ENCODE assay signal across 1 cellular context in the genomic region with DNA sequence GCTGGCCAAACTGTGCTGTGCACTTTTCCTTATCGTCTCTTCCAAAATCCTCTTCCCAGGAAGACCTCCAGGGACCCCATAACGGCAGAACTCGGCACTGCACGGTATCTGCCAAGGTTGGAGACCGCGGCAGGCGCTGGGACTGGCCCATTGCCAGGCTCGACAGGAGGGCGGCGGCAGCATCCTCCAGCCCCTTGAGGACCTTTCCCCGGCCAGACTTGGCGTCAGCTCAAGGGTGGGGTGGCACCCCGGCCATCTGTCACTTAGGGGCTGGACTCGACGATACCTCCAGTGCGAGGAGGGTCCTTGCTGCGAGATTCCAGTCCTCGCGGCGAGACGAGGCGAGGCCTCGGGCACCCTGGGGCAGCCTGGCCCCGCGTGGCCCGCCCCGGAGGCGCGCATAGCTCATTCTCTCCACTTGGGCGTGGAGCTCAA.
TF ChIP-seq lines count a peak whose summit lies in the region.

No MANE protein-coding gene starts in this region.

TF ChIP-seq in HepG2, 621 proteins besides CTCF, POLR2A, EP300 and RAD21 (continued from another document and continues in another):
- TF ChIP-seq, protein P1, sequence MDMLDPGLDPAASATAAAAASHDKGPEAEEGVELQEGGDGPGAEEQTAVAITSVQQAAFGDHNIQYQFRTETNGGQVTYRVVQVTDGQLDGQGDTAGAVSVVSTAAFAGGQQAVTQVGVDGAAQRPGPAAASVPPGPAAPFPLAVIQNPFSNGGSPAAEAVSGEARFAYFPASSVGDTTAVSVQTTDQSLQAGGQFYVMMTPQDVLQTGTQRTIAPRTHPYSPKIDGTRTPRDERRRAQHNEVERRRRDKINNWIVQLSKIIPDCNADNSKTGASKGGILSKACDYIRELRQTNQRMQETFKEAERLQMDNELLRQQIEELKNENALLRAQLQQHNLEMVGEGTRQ (IDR thresholded peaks at IDR 0.05; ENCODE audit: low read depth, low read length), result no peak
- TF ChIP-seq, protein P1 (CRISPR knock-in tag; IDR thresholded peaks at IDR 0.05; ENCODE audit: borderline replicate concordance), result no peak
- TF ChIP-seq CBFB (CRISPR knock-in tag; IDR thresholded peaks at IDR 0.05) (no peak; the same call in 1 of the 2 replicates), ZNF382 (CRISPR knock-in tag; IDR thresholded peaks at IDR 0.05; ENCODE audit: borderline replicate concordance) (no peak), BRD4 (CRISPR knock-in tag; IDR thresholded peaks at IDR 0.05) (0 out of 2 replicates have a peak, but pooled peaks have one; percentile 20), ZNF484 (CRISPR knock-in tag; IDR thresholded peaks at IDR 0.05; ENCODE audit: borderline replicate concordance, low read depth) (no peak), ZNF570 (CRISPR knock-in tag; IDR thresholded peaks at IDR 0.05; ENCODE audit: borderline replicate concordance) (no peak), ZNF552 (CRISPR knock-in tag; IDR thresholded peaks at IDR 0.05; ENCODE audit: borderline replicate concordance) (0 out of 2 replicates have a peak, but pooled peaks have one; percentile 19), ZC3H13 (CRISPR knock-in tag; IDR thresholded peaks at IDR 0.05) (0 out of 2 replicates have a peak, but pooled peaks have one; percentile 49), SALL2 (CRISPR knock-in tag; IDR thresholded peaks at IDR 0.05) (no peak), ZNF562 (CRISPR knock-in tag; IDR thresholded peaks at IDR 0.05; ENCODE audit: borderline replicate concordance) (no peak), ZNF607 (CRISPR knock-in tag; IDR thresholded peaks at IDR 0.05; ENCODE audit: borderline replicate concordance) (no peak), CREM (IDR thresholded peaks at IDR 0.05) (no peak), CREM (CRISPR knock-in tag; IDR thresholded peaks at IDR 0.05) (no peak), BORCS8-MEF2B (CRISPR knock-in tag; IDR thresholded peaks at IDR 0.05) (no peak), GTF2F1 (IDR thresholded peaks at IDR 0.05; ENCODE audit: low read length) (no peak), ZMYM2 (CRISPR knock-in tag; IDR thresholded peaks at IDR 0.05) (no peak), ELF1 (CRISPR knock-in tag; IDR thresholded peaks at IDR 0.05) (no peak), ZNF550 (CRISPR knock-in tag; IDR thresholded peaks at IDR 0.05; ENCODE audit: borderline replicate concordance) (no peak), ZKSCAN1 (IDR thresholded peaks at IDR 0.05; ENCODE audit: low read length) (no peak), CHCHD3 (CRISPR knock-in tag; IDR thresholded peaks at IDR 0.05) (no peak), ZNF577 (CRISPR knock-in tag; IDR thresholded peaks at IDR 0.05; ENCODE audit: borderline replicate concordance, low read depth) (no peak), FOXK2 (IDR thresholded peaks at IDR 0.05) (no peak), ZNF709 (CRISPR knock-in tag; IDR thresholded peaks at IDR 0.05) (no peak), ZNF792 (CRISPR knock-in tag; IDR thresholded peaks at IDR 0.05) (no peak), ZNF430 (CRISPR knock-in tag; IDR thresholded peaks at IDR 0.05) (no peak), ZNF619 (CRISPR knock-in tag; IDR thresholded peaks at IDR 0.05) (no peak), ZNF83 (CRISPR knock-in tag; IDR thresholded peaks at IDR 0.05; ENCODE audit: borderline replicate concordance) (no peak), THYN1 (CRISPR knock-in tag; IDR thresholded peaks at IDR 0.05; ENCODE audit: borderline replicate concordance, low read depth) (no peak), HNRNPUL1 (IDR thresholded peaks at IDR 0.05; ENCODE audit: low read depth, low read length) (no peak), HDAC2 (CRISPR knock-in tag; IDR thresholded peaks at IDR 0.05) (no peak), GTF3A (CRISPR knock-in tag; conservative IDR thresholded peaks at IDR 0.05) (no peak), HIVEP1 (CRISPR knock-in tag; IDR thresholded peaks at IDR 0.05) (no peak), ZNF3 (CRISPR knock-in tag; IDR thresholded peaks at IDR 0.05) (no peak), ARNT (IDR thresholded peaks at IDR 0.05) (no peak), SAP130 (CRISPR knock-in tag; IDR thresholded peaks at IDR 0.05; ENCODE audit: low read depth) (no peak; the same call in 1 of the 2 replicates), FOXA1 (IDR thresholded peaks at IDR 0.05) (no peak), FOXA1 (CRISPR knock-in tag; IDR thresholded peaks at IDR 0.05) (no peak)
- TF ChIP-seq, protein P2, sequence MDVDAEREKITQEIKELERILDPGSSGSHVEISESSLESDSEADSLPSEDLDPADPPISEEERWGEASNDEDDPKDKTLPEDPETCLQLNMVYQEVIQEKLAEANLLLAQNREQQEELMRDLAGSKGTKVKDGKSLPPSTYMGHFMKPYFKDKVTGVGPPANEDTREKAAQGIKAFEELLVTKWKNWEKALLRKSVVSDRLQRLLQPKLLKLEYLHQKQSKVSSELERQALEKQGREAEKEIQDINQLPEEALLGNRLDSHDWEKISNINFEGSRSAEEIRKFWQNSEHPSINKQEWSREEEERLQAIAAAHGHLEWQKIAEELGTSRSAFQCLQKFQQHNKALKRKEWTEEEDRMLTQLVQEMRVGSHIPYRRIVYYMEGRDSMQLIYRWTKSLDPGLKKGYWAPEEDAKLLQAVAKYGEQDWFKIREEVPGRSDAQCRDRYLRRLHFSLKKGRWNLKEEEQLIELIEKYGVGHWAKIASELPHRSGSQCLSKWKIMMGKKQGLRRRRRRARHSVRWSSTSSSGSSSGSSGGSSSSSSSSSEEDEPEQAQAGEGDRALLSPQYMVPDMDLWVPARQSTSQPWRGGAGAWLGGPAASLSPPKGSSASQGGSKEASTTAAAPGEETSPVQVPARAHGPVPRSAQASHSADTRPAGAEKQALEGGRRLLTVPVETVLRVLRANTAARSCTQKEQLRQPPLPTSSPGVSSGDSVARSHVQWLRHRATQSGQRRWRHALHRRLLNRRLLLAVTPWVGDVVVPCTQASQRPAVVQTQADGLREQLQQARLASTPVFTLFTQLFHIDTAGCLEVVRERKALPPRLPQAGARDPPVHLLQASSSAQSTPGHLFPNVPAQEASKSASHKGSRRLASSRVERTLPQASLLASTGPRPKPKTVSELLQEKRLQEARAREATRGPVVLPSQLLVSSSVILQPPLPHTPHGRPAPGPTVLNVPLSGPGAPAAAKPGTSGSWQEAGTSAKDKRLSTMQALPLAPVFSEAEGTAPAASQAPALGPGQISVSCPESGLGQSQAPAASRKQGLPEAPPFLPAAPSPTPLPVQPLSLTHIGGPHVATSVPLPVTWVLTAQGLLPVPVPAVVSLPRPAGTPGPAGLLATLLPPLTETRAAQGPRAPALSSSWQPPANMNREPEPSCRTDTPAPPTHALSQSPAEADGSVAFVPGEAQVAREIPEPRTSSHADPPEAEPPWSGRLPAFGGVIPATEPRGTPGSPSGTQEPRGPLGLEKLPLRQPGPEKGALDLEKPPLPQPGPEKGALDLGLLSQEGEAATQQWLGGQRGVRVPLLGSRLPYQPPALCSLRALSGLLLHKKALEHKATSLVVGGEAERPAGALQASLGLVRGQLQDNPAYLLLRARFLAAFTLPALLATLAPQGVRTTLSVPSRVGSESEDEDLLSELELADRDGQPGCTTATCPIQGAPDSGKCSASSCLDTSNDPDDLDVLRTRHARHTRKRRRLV (CRISPR knock-in tag; IDR thresholded peaks at IDR 0.05), result no peak
- TF ChIP-seq, protein P3, sequence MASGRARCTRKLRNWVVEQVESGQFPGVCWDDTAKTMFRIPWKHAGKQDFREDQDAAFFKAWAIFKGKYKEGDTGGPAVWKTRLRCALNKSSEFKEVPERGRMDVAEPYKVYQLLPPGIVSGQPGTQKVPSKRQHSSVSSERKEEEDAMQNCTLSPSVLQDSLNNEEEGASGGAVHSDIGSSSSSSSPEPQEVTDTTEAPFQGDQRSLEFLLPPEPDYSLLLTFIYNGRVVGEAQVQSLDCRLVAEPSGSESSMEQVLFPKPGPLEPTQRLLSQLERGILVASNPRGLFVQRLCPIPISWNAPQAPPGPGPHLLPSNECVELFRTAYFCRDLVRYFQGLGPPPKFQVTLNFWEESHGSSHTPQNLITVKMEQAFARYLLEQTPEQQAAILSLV (CRISPR knock-in tag; IDR thresholded peaks at IDR 0.05; ENCODE audit: borderline replicate concordance), result peak; percentile 34; the same call in 1 of the 2 replicates
- TF ChIP-seq, protein P4, sequence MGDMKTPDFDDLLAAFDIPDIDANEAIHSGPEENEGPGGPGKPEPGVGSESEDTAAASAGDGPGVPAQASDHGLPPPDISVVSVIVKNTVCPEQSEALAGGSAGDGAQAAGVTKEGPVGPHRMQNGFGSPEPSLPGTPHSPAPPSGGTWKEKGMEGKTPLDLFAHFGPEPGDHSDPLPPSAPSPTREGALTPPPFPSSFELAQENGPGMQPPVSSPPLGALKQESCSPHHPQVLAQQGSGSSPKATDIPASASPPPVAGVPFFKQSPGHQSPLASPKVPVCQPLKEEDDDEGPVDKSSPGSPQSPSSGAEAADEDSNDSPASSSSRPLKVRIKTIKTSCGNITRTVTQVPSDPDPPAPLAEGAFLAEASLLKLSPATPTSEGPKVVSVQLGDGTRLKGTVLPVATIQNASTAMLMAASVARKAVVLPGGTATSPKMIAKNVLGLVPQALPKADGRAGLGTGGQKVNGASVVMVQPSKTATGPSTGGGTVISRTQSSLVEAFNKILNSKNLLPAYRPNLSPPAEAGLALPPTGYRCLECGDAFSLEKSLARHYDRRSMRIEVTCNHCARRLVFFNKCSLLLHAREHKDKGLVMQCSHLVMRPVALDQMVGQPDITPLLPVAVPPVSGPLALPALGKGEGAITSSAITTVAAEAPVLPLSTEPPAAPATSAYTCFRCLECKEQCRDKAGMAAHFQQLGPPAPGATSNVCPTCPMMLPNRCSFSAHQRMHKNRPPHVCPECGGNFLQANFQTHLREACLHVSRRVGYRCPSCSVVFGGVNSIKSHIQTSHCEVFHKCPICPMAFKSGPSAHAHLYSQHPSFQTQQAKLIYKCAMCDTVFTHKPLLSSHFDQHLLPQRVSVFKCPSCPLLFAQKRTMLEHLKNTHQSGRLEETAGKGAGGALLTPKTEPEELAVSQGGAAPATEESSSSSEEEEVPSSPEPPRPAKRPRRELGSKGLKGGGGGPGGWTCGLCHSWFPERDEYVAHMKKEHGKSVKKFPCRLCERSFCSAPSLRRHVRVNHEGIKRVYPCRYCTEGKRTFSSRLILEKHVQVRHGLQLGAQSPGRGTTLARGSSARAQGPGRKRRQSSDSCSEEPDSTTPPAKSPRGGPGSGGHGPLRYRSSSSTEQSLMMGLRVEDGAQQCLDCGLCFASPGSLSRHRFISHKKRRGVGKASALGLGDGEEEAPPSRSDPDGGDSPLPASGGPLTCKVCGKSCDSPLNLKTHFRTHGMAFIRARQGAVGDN (CRISPR knock-in tag; IDR thresholded peaks at IDR 0.05), result peak; percentile 66
- TF ChIP-seq, protein P5, sequence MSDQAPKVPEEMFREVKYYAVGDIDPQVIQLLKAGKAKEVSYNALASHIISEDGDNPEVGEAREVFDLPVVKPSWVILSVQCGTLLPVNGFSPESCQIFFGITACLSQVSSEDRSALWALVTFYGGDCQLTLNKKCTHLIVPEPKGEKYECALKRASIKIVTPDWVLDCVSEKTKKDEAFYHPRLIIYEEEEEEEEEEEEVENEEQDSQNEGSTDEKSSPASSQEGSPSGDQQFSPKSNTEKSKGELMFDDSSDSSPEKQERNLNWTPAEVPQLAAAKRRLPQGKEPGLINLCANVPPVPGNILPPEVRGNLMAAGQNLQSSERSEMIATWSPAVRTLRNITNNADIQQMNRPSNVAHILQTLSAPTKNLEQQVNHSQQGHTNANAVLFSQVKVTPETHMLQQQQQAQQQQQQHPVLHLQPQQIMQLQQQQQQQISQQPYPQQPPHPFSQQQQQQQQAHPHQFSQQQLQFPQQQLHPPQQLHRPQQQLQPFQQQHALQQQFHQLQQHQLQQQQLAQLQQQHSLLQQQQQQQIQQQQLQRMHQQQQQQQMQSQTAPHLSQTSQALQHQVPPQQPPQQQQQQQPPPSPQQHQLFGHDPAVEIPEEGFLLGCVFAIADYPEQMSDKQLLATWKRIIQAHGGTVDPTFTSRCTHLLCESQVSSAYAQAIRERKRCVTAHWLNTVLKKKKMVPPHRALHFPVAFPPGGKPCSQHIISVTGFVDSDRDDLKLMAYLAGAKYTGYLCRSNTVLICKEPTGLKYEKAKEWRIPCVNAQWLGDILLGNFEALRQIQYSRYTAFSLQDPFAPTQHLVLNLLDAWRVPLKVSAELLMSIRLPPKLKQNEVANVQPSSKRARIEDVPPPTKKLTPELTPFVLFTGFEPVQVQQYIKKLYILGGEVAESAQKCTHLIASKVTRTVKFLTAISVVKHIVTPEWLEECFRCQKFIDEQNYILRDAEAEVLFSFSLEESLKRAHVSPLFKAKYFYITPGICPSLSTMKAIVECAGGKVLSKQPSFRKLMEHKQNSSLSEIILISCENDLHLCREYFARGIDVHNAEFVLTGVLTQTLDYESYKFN (CRISPR knock-in tag; conservative IDR thresholded peaks at IDR 0.05), result no peak
- TF ChIP-seq, protein P6, sequence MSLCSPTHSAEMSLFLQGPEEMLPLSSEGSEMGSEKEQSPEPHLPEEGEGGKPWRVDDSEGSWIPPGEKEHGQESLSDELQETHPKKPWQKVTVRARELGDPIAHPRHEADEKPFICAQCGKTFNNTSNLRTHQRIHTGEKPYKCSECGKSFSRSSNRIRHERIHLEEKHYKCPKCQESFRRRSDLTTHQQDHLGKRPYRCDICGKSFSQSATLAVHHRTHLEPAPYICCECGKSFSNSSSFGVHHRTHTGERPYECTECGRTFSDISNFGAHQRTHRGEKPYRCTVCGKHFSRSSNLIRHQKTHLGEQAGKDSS (CRISPR knock-in tag; IDR thresholded peaks at IDR 0.05; ENCODE audit: borderline replicate concordance, low read depth), result 0 out of 2 replicates have a peak, but pooled peaks have one; percentile 47
- TF ChIP-seq, protein P7, sequence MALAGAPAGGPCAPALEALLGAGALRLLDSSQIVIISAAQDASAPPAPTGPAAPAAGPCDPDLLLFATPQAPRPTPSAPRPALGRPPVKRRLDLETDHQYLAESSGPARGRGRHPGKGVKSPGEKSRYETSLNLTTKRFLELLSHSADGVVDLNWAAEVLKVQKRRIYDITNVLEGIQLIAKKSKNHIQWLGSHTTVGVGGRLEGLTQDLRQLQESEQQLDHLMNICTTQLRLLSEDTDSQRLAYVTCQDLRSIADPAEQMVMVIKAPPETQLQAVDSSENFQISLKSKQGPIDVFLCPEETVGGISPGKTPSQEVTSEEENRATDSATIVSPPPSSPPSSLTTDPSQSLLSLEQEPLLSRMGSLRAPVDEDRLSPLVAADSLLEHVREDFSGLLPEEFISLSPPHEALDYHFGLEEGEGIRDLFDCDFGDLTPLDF (CRISPR knock-in tag; IDR thresholded peaks at IDR 0.05), result no peak
